In genomic region chr3:194364652-194365434, GRCh38 we compare ENCODE assay signal across 1 cellular context.
A peak's percentile ranks its signal among the peaks of the same experiment; 100 is the strongest.
TF ChIP-seq lines count a peak whose summit lies in the region.

No MANE protein-coding gene starts in this region.

TF ChIP-seq in HEK293, 187 proteins besides CTCF, POLR2A, EP300 and RAD21 (continued from another document and continues in another):
- TF ChIP-seq PRDM2 (tag by site-specific recombination; IDR thresholded peaks at IDR 0.05; ENCODE audit: borderline replicate concordance) (no peak), ZEB2 (tag by site-specific recombination; IDR thresholded peaks at IDR 0.05) (0 out of 2 replicates have a peak, but pooled peaks have one; percentile 50), ZNF292 (tag by site-specific recombination; IDR thresholded peaks at IDR 0.05; ENCODE audit: borderline replicate concordance, low read depth) (no peak), ZNF670 (tag by site-specific recombination; IDR thresholded peaks at IDR 0.05; ENCODE audit: low read depth) (no peak), SP2 (tag by site-specific recombination; IDR thresholded peaks at IDR 0.05) (peak; percentile 27; the same call in 1 of the 2 replicates), ZNF2 (tag by site-specific recombination; IDR thresholded peaks at IDR 0.05) (no peak), ZNF248 (tag by site-specific recombination; IDR thresholded peaks at IDR 0.05) (no peak), REPIN1 (tag by site-specific recombination; IDR thresholded peaks at IDR 0.05; ENCODE audit: low read depth) (no peak), ZBTB1 (tag by site-specific recombination; IDR thresholded peaks at IDR 0.05) (peak; percentile 9; the same call in 1 of the 2 replicates), ZNF112 (tag by site-specific recombination; IDR thresholded peaks at IDR 0.05) (no peak), ZSCAN16 (tag by site-specific recombination; IDR thresholded peaks at IDR 0.05) (no peak), ZNF169 (tag by site-specific recombination; IDR thresholded peaks at IDR 0.05) (no peak), BCL11B (tag by site-specific recombination; IDR thresholded peaks at IDR 0.05; ENCODE audit: low read depth) (no peak), ZNF660 (tag by site-specific recombination; IDR thresholded peaks at IDR 0.05) (no peak; the same call in 1 of the 2 replicates), ZNF175 (tag by site-specific recombination; IDR thresholded peaks at IDR 0.05) (no peak), MZF1 (tag by site-specific recombination; IDR thresholded peaks at IDR 0.05; ENCODE audit: borderline replicate concordance) (no peak), ZNF350 (tag by site-specific recombination; IDR thresholded peaks at IDR 0.05) (no peak), ZSCAN30 (tag by site-specific recombination; IDR thresholded peaks at IDR 0.05) (0 out of 2 replicates have a peak, but pooled peaks have one; percentile 12), ZNF629 (tag by site-specific recombination; IDR thresholded peaks at IDR 0.05) (peak; percentile 53; the same call in 1 of the 2 replicates), GLIS2 (tag by site-specific recombination; IDR thresholded peaks at IDR 0.05) (peak; percentile 49; the same call in 1 of the 2 replicates), ZNF423 (tag by site-specific recombination; IDR thresholded peaks at IDR 0.05) (0 out of 2 replicates have a peak, but pooled peaks have one; percentile 28), ZNF548 (tag by site-specific recombination; IDR thresholded peaks at IDR 0.05) (no peak), ZFP69B (tag by site-specific recombination; IDR thresholded peaks at IDR 0.05) (no peak), ZNF19 (tag by site-specific recombination; IDR thresholded peaks at IDR 0.05; ENCODE audit: low read depth) (no peak), ZNF211 (tag by site-specific recombination; IDR thresholded peaks at IDR 0.05; ENCODE audit: low read depth) (no peak), SP7 (tag by site-specific recombination; IDR thresholded peaks at IDR 0.05) (peak; percentile 99), ZNF223 (tag by site-specific recombination; IDR thresholded peaks at IDR 0.05) (no peak), ZNF658 (tag by site-specific recombination; IDR thresholded peaks at IDR 0.05) (no peak), ZSCAN4 (tag by site-specific recombination; IDR thresholded peaks at IDR 0.05) (no peak), GLIS1 (tag by site-specific recombination; IDR thresholded peaks at IDR 0.05) (peak; percentile 95), ZNF843 (tag by site-specific recombination; IDR thresholded peaks at IDR 0.05) (no peak), ZNF341 (tag by site-specific recombination; IDR thresholded peaks at IDR 0.05; ENCODE audit: low read depth) (peak; percentile 19; the same call in 1 of the 2 replicates), TRIM28 (IDR thresholded peaks at IDR 0.05; ENCODE audit: borderline replicate concordance, low read length) (no peak), FEZF1 (tag by site-specific recombination; IDR thresholded peaks at IDR 0.05) (peak; percentile 71), ELK4 (IDR thresholded peaks at IDR 0.05; ENCODE audit: borderline replicate concordance, low read depth, low read length) (no peak), WT1 (tag by site-specific recombination; IDR thresholded peaks at IDR 0.05) (no peak), ZIC2 (tag by site-specific recombination; IDR thresholded peaks at IDR 0.05) (peak; percentile 100), ZNF473 (tag by site-specific recombination; IDR thresholded peaks at IDR 0.05) (no peak), ZBTB8A (tag by site-specific recombination; IDR thresholded peaks at IDR 0.05) (peak; percentile 65), ZNF148 (tag by site-specific recombination; IDR thresholded peaks at IDR 0.05; ENCODE audit: borderline replicate concordance) (no peak), ZSCAN5A (tag by site-specific recombination; IDR thresholded peaks at IDR 0.05) (no peak), KLF17 (tag by site-specific recombination; IDR thresholded peaks at IDR 0.05) (no peak), KLF1 (tag by site-specific recombination; IDR thresholded peaks at IDR 0.05) (no peak), ZBTB21 (tag by site-specific recombination; IDR thresholded peaks at IDR 0.05) (no peak), ZFHX2 (tag by site-specific recombination; conservative IDR thresholded peaks at IDR 0.05) (no peak), ZNF324 (tag by site-specific recombination; IDR thresholded peaks at IDR 0.05) (no peak), KLF8 (tag by site-specific recombination; IDR thresholded peaks at IDR 0.05) (no peak)
- TF ChIP-seq, protein P1, sequence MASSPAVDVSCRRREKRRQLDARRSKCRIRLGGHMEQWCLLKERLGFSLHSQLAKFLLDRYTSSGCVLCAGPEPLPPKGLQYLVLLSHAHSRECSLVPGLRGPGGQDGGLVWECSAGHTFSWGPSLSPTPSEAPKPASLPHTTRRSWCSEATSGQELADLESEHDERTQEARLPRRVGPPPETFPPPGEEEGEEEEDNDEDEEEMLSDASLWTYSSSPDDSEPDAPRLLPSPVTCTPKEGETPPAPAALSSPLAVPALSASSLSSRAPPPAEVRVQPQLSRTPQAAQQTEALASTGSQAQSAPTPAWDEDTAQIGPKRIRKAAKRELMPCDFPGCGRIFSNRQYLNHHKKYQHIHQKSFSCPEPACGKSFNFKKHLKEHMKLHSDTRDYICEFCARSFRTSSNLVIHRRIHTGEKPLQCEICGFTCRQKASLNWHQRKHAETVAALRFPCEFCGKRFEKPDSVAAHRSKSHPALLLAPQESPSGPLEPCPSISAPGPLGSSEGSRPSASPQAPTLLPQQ (tag by site-specific recombination; IDR thresholded peaks at IDR 0.05): no peak
- TF ChIP-seq, protein P2, sequence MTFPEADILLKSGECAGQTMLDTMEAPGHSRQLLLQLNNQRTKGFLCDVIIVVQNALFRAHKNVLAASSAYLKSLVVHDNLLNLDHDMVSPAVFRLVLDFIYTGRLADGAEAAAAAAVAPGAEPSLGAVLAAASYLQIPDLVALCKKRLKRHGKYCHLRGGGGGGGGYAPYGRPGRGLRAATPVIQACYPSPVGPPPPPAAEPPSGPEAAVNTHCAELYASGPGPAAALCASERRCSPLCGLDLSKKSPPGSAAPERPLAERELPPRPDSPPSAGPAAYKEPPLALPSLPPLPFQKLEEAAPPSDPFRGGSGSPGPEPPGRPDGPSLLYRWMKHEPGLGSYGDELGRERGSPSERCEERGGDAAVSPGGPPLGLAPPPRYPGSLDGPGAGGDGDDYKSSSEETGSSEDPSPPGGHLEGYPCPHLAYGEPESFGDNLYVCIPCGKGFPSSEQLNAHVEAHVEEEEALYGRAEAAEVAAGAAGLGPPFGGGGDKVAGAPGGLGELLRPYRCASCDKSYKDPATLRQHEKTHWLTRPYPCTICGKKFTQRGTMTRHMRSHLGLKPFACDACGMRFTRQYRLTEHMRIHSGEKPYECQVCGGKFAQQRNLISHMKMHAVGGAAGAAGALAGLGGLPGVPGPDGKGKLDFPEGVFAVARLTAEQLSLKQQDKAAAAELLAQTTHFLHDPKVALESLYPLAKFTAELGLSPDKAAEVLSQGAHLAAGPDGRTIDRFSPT (tag by site-specific recombination; IDR thresholded peaks at IDR 0.05): 0 out of 2 replicates have a peak, but pooled peaks have one; percentile 53
- TF ChIP-seq, protein P3, sequence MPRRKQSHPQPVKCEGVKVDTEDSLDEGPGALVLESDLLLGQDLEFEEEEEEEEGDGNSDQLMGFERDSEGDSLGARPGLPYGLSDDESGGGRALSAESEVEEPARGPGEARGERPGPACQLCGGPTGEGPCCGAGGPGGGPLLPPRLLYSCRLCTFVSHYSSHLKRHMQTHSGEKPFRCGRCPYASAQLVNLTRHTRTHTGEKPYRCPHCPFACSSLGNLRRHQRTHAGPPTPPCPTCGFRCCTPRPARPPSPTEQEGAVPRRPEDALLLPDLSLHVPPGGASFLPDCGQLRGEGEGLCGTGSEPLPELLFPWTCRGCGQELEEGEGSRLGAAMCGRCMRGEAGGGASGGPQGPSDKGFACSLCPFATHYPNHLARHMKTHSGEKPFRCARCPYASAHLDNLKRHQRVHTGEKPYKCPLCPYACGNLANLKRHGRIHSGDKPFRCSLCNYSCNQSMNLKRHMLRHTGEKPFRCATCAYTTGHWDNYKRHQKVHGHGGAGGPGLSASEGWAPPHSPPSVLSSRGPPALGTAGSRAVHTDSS (tag by site-specific recombination; IDR thresholded peaks at IDR 0.05): no peak
